In genomic region chr9:7996558-7996957, GRCh38 we compare ENCODE assay signal across 35 cellular contexts.
"Had no signal": no experiment of that assay in that cellular context is flagged by ENCODE, and none has a peak within 500 bp of the region (broad histone marks: within the 10 kb centered on the region; RNA-seq: fewer than 3 reads in every experiment).

No MANE protein-coding gene starts in this region.

- H3K9me3 ChIP-seq: Peyer's patch had no signal

- DNase-seq: activated CD4-positive, alpha-beta memory T cell treated with anti-CD3 and anti-CD28 coated beads, Interleukin-2, amount 10 ng/mL, durations not matched to agents 7 days and 5 days; activated CD4-positive, alpha-beta T cell treated with anti-CD3 and anti-CD28 coated beads for 1 hour; activated CD4-positive, alpha-beta T cell treated with anti-CD3 and anti-CD28 coated beads for 48 hours; activated CD4-positive, CD25-positive, alpha-beta regulatory T cell; activated CD8-positive, alpha-beta memory T cell treated with anti-CD3 and anti-CD28 coated beads for 24 hours; activated CD8-positive, alpha-beta memory T cell treated with anti-CD3 and anti-CD28 coated beads, Interleukin-2, amount 10 ng/mL, durations not matched to agents 7 days and 5 days; activated CD8-positive, alpha-beta memory T cell treated with anti-CD3 and anti-CD28 coated beads, Interleukin-2, amount 50 U/mL, for 48 hours; activated effector memory CD4-positive, alpha-beta T cell treated with Interleukin-2 at 50 U/mL for 16 hours; activated naive CD4-positive, alpha-beta T cell treated with anti-CD3 and anti-CD28 coated beads, Interleukin-2, amount 50 U/mL, for 16 hours; activated naive CD8-positive, alpha-beta T cell treated with anti-CD3 and anti-CD28 coated beads for 36 hours; activated T-cell treated with anti-CD3 and anti-CD28 coated beads, Interleukin-2, amount 50 U/mL, for 48 hours; amniotic stem cell; aorta; brain microvascular endothelial cell; central memory CD4-positive, alpha-beta T cell; Kasumi-1; NCI-H1048; NCI-H1105 treated with DMSO at 0.1 percent for 48 hours; NCI-H1436; NCI-H1694; NCI-H1930; NCI-H2081 treated with DMSO at 0.1 percent for 48 hours; NCI-H345; NCI-H526 treated with DMSO at 0.1 percent for 48 hours; NCI-H774; PC-3; Peyer's patch; SIG-M5; T-cell; T-helper 2 cell; T-helper 9 cell; WERI-Rb-1 had no signal

- H3K36me3 ChIP-seq: brain microvascular endothelial cell, Peyer's patch, WERI-Rb-1 had no signal

- H3K36me3 Mint-ChIP-seq: activated CD8-positive, alpha-beta memory T cell treated with anti-CD3 and anti-CD28 coated beads, Interleukin-2, amount 10 ng/mL, durations not matched to agents 7 days and 5 days; activated naive CD8-positive, alpha-beta T cell treated with anti-CD3 and anti-CD28 coated beads for 36 hours; T-cell had no signal

- H3K27ac Mint-ChIP-seq: activated CD4-positive, alpha-beta memory T cell treated with anti-CD3 and anti-CD28 coated beads, Interleukin-2, amount 10 ng/mL, durations not matched to agents 7 days and 5 days; activated CD8-positive, alpha-beta memory T cell treated with anti-CD3 and anti-CD28 coated beads, Interleukin-2, amount 10 ng/mL, durations not matched to agents 7 days and 5 days; activated naive CD8-positive, alpha-beta T cell treated with anti-CD3 and anti-CD28 coated beads for 36 hours; T-cell had no signal

- H3K27me3 ChIP-seq: brain microvascular endothelial cell, Peyer's patch had no signal

- H3K4me3 Mint-ChIP-seq: activated CD4-positive, alpha-beta memory T cell treated with anti-CD3 and anti-CD28 coated beads, Interleukin-2, amount 10 ng/mL, durations not matched to agents 7 days and 5 days; activated CD8-positive, alpha-beta memory T cell treated with anti-CD3 and anti-CD28 coated beads, Interleukin-2, amount 10 ng/mL, durations not matched to agents 7 days and 5 days; activated naive CD8-positive, alpha-beta T cell treated with anti-CD3 and anti-CD28 coated beads for 36 hours; T-cell had no signal

- ATAC-seq: activated CD8-positive, alpha-beta memory T cell treated with anti-CD3 and anti-CD28 coated beads, Interleukin-2, amount 10 ng/mL, durations not matched to agents 7 days and 5 days; PC-3; Right ventricle myocardium inferior; SK-N-SH treated with all-trans-retinoic acid at 6 μM for 48 hours; T-cell had no signal

- H3K4me1 ChIP-seq: Peyer's patch had no signal

- H3K27me3 Mint-ChIP-seq: activated CD4-positive, alpha-beta memory T cell treated with anti-CD3 and anti-CD28 coated beads, Interleukin-2, amount 10 ng/mL, durations not matched to agents 7 days and 5 days; activated CD8-positive, alpha-beta memory T cell treated with anti-CD3 and anti-CD28 coated beads, Interleukin-2, amount 10 ng/mL, durations not matched to agents 7 days and 5 days; activated naive CD8-positive, alpha-beta T cell treated with anti-CD3 and anti-CD28 coated beads for 36 hours; T-cell had no signal

- H3K9me3 Mint-ChIP-seq: activated CD4-positive, alpha-beta memory T cell treated with anti-CD3 and anti-CD28 coated beads, Interleukin-2, amount 10 ng/mL, durations not matched to agents 7 days and 5 days; activated naive CD8-positive, alpha-beta T cell treated with anti-CD3 and anti-CD28 coated beads for 36 hours; T-cell had no signal

- H3K4me1 Mint-ChIP-seq: activated CD4-positive, alpha-beta memory T cell treated with anti-CD3 and anti-CD28 coated beads, Interleukin-2, amount 10 ng/mL, durations not matched to agents 7 days and 5 days; activated CD8-positive, alpha-beta memory T cell treated with anti-CD3 and anti-CD28 coated beads, Interleukin-2, amount 10 ng/mL, durations not matched to agents 7 days and 5 days; T-cell had no signal

- H3K4me3 ChIP-seq: Peyer's patch had no signal

- H3K27ac ChIP-seq: brain microvascular endothelial cell, Peyer's patch, RWPE1, WERI-Rb-1 had no signal
